ENCODE assay signal across 14 cellular contexts in the genomic region with DNA sequence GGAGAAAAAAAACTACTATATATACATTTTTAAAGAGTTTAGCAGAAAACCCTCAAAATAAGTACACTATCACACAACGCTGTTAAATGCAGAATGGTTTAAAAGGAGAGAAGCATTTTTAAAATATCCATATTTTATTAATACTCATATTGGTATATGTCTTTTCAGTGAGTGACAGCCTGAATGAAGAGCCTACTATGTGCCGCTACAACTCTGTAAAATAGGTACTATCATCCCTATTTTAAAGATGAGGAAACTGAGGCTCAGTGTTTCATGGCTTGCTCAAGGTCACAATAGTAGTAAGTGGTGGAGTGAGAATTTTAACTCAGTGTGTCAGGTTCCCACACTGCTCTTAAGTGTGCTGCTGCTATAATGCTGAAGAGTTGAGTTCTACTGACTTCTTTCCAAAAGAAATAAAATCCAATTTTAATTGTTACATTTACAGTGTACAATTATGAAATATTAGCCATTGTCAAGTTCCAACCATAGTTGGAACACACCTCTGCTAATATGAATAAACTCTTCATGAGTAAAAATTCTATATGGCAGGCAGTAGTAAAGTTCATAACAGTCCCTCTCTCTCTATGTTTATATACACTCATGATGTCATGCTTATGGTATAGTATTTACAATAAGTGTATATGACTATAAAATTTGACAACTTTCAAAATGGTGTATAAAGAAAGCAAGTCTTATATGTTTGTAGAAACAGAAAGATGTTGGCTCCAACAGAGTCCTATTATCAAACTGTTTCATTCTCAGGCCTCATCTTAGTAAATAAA. TPM values are rescaled to one million over a fixed set of nuclear protein-coding genes. Genes with fewer than 3 reads are reported as not detected.
"Had no signal": no experiment of that assay in that cellular context is flagged by ENCODE, and none has a peak within 500 bp of the region (broad histone marks: within the 10 kb centered on the region; RNA-seq: fewer than 3 reads in every experiment).

No MANE protein-coding gene starts in this region.

- H3K36me3 ChIP-seq: SJSA1 had no signal

- H3K9me3 ChIP-seq: SJSA1 had no signal

- ATAC-seq: left cardiac atrium; natural killer cell; right cardiac atrium; stimulated activated memory B cell treated with anti-CD40 and anti-IgM and Interleukin-4, amounts not matched to agents 10 μg/mL and 1 μg/mL and 100 μg/mL, for 72 hours had no signal

- H3K27ac Mint-ChIP-seq: natural killer cell; progenitor cell of endocrine pancreas; stimulated activated memory B cell treated with anti-CD40 and anti-IgM and Interleukin-4, amounts not matched to agents 10 μg/mL and 1 μg/mL and 100 μg/mL, for 72 hours had no signal

- DNase-seq: activated CD4-positive, alpha-beta T cell treated with anti-CD3 and anti-CD28 coated beads, Interleukin-2, amount 50 U/mL, for 1 hour; activated gamma-delta T cell treated with Interleukin-2 at 50 U/mL for 16 hours; glutamatergic neuron; left cardiac atrium; mammary epithelial cell; natural killer cell; occipital lobe; right cardiac atrium; RPMI8226; SW 1271; trophoblast cell had no signal

- H3K27me3 Mint-ChIP-seq: progenitor cell of endocrine pancreas had no signal

- H3K36me3 Mint-ChIP-seq: natural killer cell; stimulated activated memory B cell treated with anti-CD40 and anti-IgM and Interleukin-4, amounts not matched to agents 10 μg/mL and 1 μg/mL and 100 μg/mL, for 72 hours had no signal

- H3K27ac ChIP-seq: SJSA1 had no signal

- H3K9me3 Mint-ChIP-seq: natural killer cell; stimulated activated memory B cell treated with anti-CD40 and anti-IgM and Interleukin-4, amounts not matched to agents 10 μg/mL and 1 μg/mL and 100 μg/mL, for 72 hours had no signal

- H3K4me3 Mint-ChIP-seq: stimulated activated memory B cell treated with anti-CD40 and anti-IgM and Interleukin-4, amounts not matched to agents 10 μg/mL and 1 μg/mL and 100 μg/mL, for 72 hours had no signal

- H3K4me3 ChIP-seq: SJSA1 had no signal

RNA-seq across cellular contexts. Expression of a gene that starts 3.1 kb away (rescaled TPM):
- total RNA-seq: SJSA1 had no signal
